In genomic region chr6:336159-337114, GRCh38 we compare ENCODE assay signal across 9 cellular contexts. TPM values are rescaled to one million over a fixed set of nuclear protein-coding genes. Genes with fewer than 3 reads are reported as not detected.
DNase-seq lines count a peak whose midpoint lies in the region; ATAC-seq, FAIRE-seq and TF ChIP-seq lines count a peak whose summit lies in the region.
"Had no signal": no experiment of that assay in that cellular context is flagged by ENCODE, and none has a peak within 500 bp of the region (broad histone marks: within the 10 kb centered on the region; RNA-seq: fewer than 3 reads in every experiment).

No MANE protein-coding gene starts in this region.

- H3K79me2 ChIP-seq in HepG2 (ENCODE audit: insufficient read depth, low read length) (no peaks in the 10 kb centered on the region), smooth muscle cell (ENCODE audit: low read depth) (no peaks in the 10 kb centered on the region)

- no peak for FAIRE-seq in HepG2 (lab: Jason Lieb, UNC)

- in situ Hi-C loops in HepG2 (cut with HindIII; ENCODE audit: extremely low pct_ligation_motif_present, low pct_unique_long_range_greater_than_20kb): no loop called here

- no peak for TF ChIP-seq POLR2A in HepG2 (IDR thresholded peaks at IDR 0.05; ENCODE audit: insufficient read depth in 1 of 2, low read depth in 2 of 2, low read length in 2 of 2)

- no TSS peak for BruUV-seq in HepG2 (replicated peaks; lab: Mats Ljungman, UMichigan)

- H2AFZ ChIP-seq in HepG2 (ENCODE audit: low read length) (no peak overlapping the region), smooth muscle cell (ENCODE audit: low read depth) (no peak overlapping the region)

- no peaks in the 10 kb centered on the region; a peak in 1 of 5 replicates for H3K27me3 ChIP-seq in HepG2 (ENCODE audit: control insufficient read depth in 1 of 2, insufficient read depth in 2 of 2, low read length in 2 of 2)
- H3K27me3 ChIP-seq in effector memory CD4-positive, alpha-beta T cell (replicated peaks; ENCODE audit: control insufficient read depth, insufficient read depth, low read length, poor library complexity, severe bottlenecking): no peaks in the 10 kb centered on the region
- no peaks in the 10 kb centered on the region for H3K27me3 ChIP-seq in smooth muscle cell (ENCODE audit: low read depth)

- H3K9me3 ChIP-seq in HepG2 (ENCODE audit: low read length) (no peaks in the 10 kb centered on the region), smooth muscle cell (replicated peaks; ENCODE audit: low read depth) (peaks cover 4% of the 10 kb centered on the region)
- H3K9me3 ChIP-seq in effector memory CD4-positive, alpha-beta T cell (ENCODE audit: control insufficient read depth, low read length): no peaks in the 10 kb centered on the region

- H3K9ac ChIP-seq in HepG2 (ENCODE audit: insufficient read depth, low read depth, low read length): no peak overlapping the region
- no peak overlapping the region for H3K9ac ChIP-seq in smooth muscle cell (ENCODE audit: low read depth)

- H3F3A ChIP-seq in smooth muscle cell (ENCODE audit: low read depth): no peaks in the 10 kb centered on the region

- intact Hi-C loops in HepG2 (cut with micrococcal nuclease; ENCODE audit: unreplicated experiment): no loop called here

- DNase-seq in HepG2 (ENCODE audit: low spot score): no peak
- no peak for DNase-seq in effector memory CD4-positive, alpha-beta T cell
- no peak for DNase-seq in smooth muscle cell (lab: John Stamatoyannopoulos, UW; ENCODE audit: unreplicated experiment)
- DNase-seq: Karpas-422 had no signal

- ATAC-seq in GM18508 (IDR thresholded peaks at IDR 0.05; ENCODE audit: insufficient read depth, unreplicated experiment): peak; percentile 34
- ATAC-seq in GM21515 (IDR thresholded peaks at IDR 0.05; ENCODE audit: unreplicated experiment): peak; percentile 38
- peak; percentile 41 for ATAC-seq in HG03571 (IDR thresholded peaks at IDR 0.05; ENCODE audit: unreplicated experiment)
- no peak for ATAC-seq in HepG2
- ATAC-seq in GM18520 (IDR thresholded peaks at IDR 0.05; ENCODE audit: unreplicated experiment): no peak
- no peak for ATAC-seq in HG02970 (IDR thresholded peaks at IDR 0.05; ENCODE audit: low FRiP score, unreplicated experiment)

- CTCF ChIA-PET in HepG2 (lab: Yijun Ruan, JAX; ENCODE audit: low intra/inter-chr PET ratio, low total read pairs): no interaction called here

- H3K27ac ChIP-seq in HepG2 (ENCODE audit: extremely low read length, insufficient read depth, low read length) (no peak overlapping the region), smooth muscle cell (ENCODE audit: low read depth) (no peak overlapping the region)
- no peak overlapping the region for H3K27ac ChIP-seq in effector memory CD4-positive, alpha-beta T cell (ENCODE audit: insufficient read depth, low read length, poor library complexity, severe bottlenecking)

- H3K4me1 ChIP-seq in HepG2 (ENCODE audit: insufficient read depth, low read length) (peaks cover 21% of the 10 kb centered on the region), smooth muscle cell (ENCODE audit: low read depth) (no peaks in the 10 kb centered on the region)
- peaks cover 6% of the 10 kb centered on the region for H3K4me1 ChIP-seq in effector memory CD4-positive, alpha-beta T cell (ENCODE audit: control insufficient read depth, insufficient read depth, low read length, poor library complexity, severe bottlenecking)

- H4K20me1 ChIP-seq in HepG2 (ENCODE audit: insufficient read depth, low read length): no peaks in the 10 kb centered on the region
- H4K20me1 ChIP-seq in smooth muscle cell (ENCODE audit: low read depth): peaks cover 17% of the 10 kb centered on the region

- H3K4me2 ChIP-seq in HepG2 (ENCODE audit: low read depth, low read length) (no peak overlapping the region), smooth muscle cell (no peak overlapping the region)

- TF ChIP-seq RAD21 in HepG2 (CRISPR knock-in tag; IDR thresholded peaks at IDR 0.05): no peak

- TF ChIP-seq EP300 in HepG2 (IDR thresholded peaks at IDR 0.05; ENCODE audit: low read depth in 2 of 2, low read length in 2 of 2) (no peak), HepG2 (CRISPR knock-in tag; IDR thresholded peaks at IDR 0.05; ENCODE audit: borderline replicate concordance) (no peak)

- POLR2A ChIA-PET in HepG2 (lab: Yijun Ruan, JAX): no interaction called here

- no peak overlapping the region for H3K4me3 ChIP-seq in HepG2 (replicated peaks in 1 of 3; ENCODE audit: insufficient read depth in 1 of 3, low read depth in 2 of 3, low read length in 3 of 3)
- no peak overlapping the region for H3K4me3 ChIP-seq in effector memory CD4-positive, alpha-beta T cell (ENCODE audit: insufficient read depth, low read depth, low read length, poor library complexity, severe bottlenecking)
- no peak overlapping the region for H3K4me3 ChIP-seq in smooth muscle cell

- H3K36me3 ChIP-seq in HepG2 (replicated peaks in 1 of 2; ENCODE audit: control insufficient read depth in 1 of 2, insufficient read depth in 2 of 2, low read length in 2 of 2): peaks cover 0 to 1% of the 10 kb centered on the region in 2 experiments; a peak in 1 of 5 replicates
- H3K36me3 ChIP-seq in effector memory CD4-positive, alpha-beta T cell (ENCODE audit: control insufficient read depth, insufficient read depth, low read length): no peaks in the 10 kb centered on the region
- H3K36me3 ChIP-seq in smooth muscle cell (ENCODE audit: low read depth): no peaks in the 10 kb centered on the region

- WGBS in HepG2 (ENCODE audit: low lambda C conversion rate): 54% methylated on average over 10 of the region's 10 CpGs
- WGBS in smooth muscle cell (ENCODE audit: low lambda C conversion rate): 73% methylated on average over 10 of the region's 10 CpGs

- no peak for TF ChIP-seq CTCF in HepG2 (CRISPR knock-in tag; IDR thresholded peaks at IDR 0.05)
- TF ChIP-seq CTCF in smooth muscle cell (IDR thresholded peaks at IDR 0.05; ENCODE audit: borderline replicate concordance, insufficient read depth, poor library complexity, severe bottlenecking): no peak

TF ChIP-seq in HepG2, 621 proteins besides CTCF, POLR2A, EP300 and RAD21 (continues in another document):
- TF ChIP-seq KLF16 (CRISPR knock-in tag; IDR thresholded peaks at IDR 0.05): peak in 1 of 2 experiments; percentile 9; a peak in 1 of 4 replicates
- TF ChIP-seq NFRKB (IDR thresholded peaks at IDR 0.05): 0 out of 2 replicates have a peak, but pooled peaks have one; percentile 6

RNA-seq across cellular contexts. Expression of gene DUSP22, which starts 44.1 kb away (rescaled TPM):
- total RNA-seq in HepG2 (2016; rRNA removed; fragmentation: Illumina TruSeq; extraction: Trizol) (29.1 and 32.8 TPM in 2 replicates), smooth muscle cell (15.7 and 19.1 TPM in 2 replicates)
- 22.6 TPM in 2 replicates for total RNA-seq in HepG2 (2016; cell fraction: cytosol; rRNA removed; fragmentation: Illumina TruSeq; extraction: Trizol; ENCODE audit: low read depth)
- 25.5 and 31.6 TPM in 2 replicates for total RNA-seq in HepG2 (2016; cell fraction: insoluble cytoplasmic fraction; rRNA removed; fragmentation: Illumina TruSeq; extraction: Trizol)
- 56.6 and 61.9 TPM in 2 replicates for total RNA-seq in HepG2 (2016; cell fraction: membrane; rRNA removed; fragmentation: Illumina TruSeq; extraction: Trizol)
- 32.2 and 39.4 TPM in 2 replicates for total RNA-seq in HepG2 (2016; cell fraction: nucleus; rRNA removed; fragmentation: Illumina TruSeq; extraction: Trizol)
- polyA plus RNA-seq in HepG2 (2011; rRNA removed) (20.2 and 22.5 TPM in 2 replicates), smooth muscle cell (16.3 and 17.2 TPM in 2 replicates)
- 21.7 and 22.6 TPM in 2 replicates for polyA plus RNA-seq in HepG2 (2011; cell fraction: cytosol; rRNA removed)
- 114 and 123 TPM in 2 replicates for polyA plus RNA-seq in HepG2 (2011; cell fraction: nucleus; rRNA removed)
- 26.8 and 53.2 TPM in 2 replicates for polyA plus RNA-seq in HepG2 (2012)
- polyA plus RNA-seq in HepG2 (2016; cell fraction: cytosol; fragmentation: Illumina TruSeq; extraction: Trizol; ENCODE audit: low read depth): 30.2 and 39.2 TPM in 2 replicates
- polyA plus RNA-seq in HepG2 (2016; cell fraction: insoluble cytoplasmic fraction; fragmentation: Illumina TruSeq; extraction: Trizol; ENCODE audit: low read depth): 30.2 and 36.3 TPM in 2 replicates
- polyA plus RNA-seq in HepG2 (2016; cell fraction: membrane; fragmentation: Illumina TruSeq; extraction: Trizol; ENCODE audit: low read depth): 58.4 and 62.7 TPM in 2 replicates
- 46.9 and 51.1 TPM in 2 replicates for polyA plus RNA-seq in HepG2 (2016; cell fraction: nucleus; fragmentation: Illumina TruSeq; extraction: Trizol; ENCODE audit: insufficient read depth, low read depth)
- polyA minus RNA-seq in HepG2 (2011; rRNA and poly(A)+ RNA removed; ENCODE audit: low replicate concordance): 5.3 and 29.0 TPM in 2 replicates
- 5.7 and 8.6 TPM in 2 replicates for polyA minus RNA-seq in HepG2 (2011; cell fraction: cytosol; rRNA and poly(A)+ RNA removed)
- 42.6 and 44.8 TPM in 2 replicates for polyA minus RNA-seq in HepG2 (2011; cell fraction: nucleus; rRNA and poly(A)+ RNA removed)

RNA-seq across cellular contexts. Expression of gene IRF4, which starts 55.1 kb away (rescaled TPM):
- 0.07 and 0.09 TPM in 2 replicates for total RNA-seq in HepG2 (2016; rRNA removed; fragmentation: Illumina TruSeq; extraction: Trizol)
- not detected in 2 replicates for total RNA-seq in HepG2 (2016; cell fraction: cytosol; rRNA removed; fragmentation: Illumina TruSeq; extraction: Trizol; ENCODE audit: low read depth)
- total RNA-seq in HepG2 (2016; cell fraction: insoluble cytoplasmic fraction; rRNA removed; fragmentation: Illumina TruSeq; extraction: Trizol): 0.06 and 0.13 TPM in 2 replicates
- total RNA-seq in HepG2 (2016; cell fraction: membrane; rRNA removed; fragmentation: Illumina TruSeq; extraction: Trizol): 0.19 and 0.21 TPM in 2 replicates
- total RNA-seq in HepG2 (2016; cell fraction: nucleus; rRNA removed; fragmentation: Illumina TruSeq; extraction: Trizol): 0.09 TPM in 1 of 2 replicates, not detected in the other
- polyA plus RNA-seq in HepG2 (2011; rRNA removed): 0.07 TPM in 2 replicates
- 0.04 and 0.24 TPM in 2 replicates for polyA plus RNA-seq in HepG2 (2011; cell fraction: cytosol; rRNA removed)
- polyA plus RNA-seq in HepG2 (2011; cell fraction: nucleus; rRNA removed): 0.16 and 0.51 TPM in 2 replicates
- polyA plus RNA-seq in HepG2 (2012): 0.04 and 0.11 TPM in 2 replicates
- not detected in 2 replicates for polyA plus RNA-seq in HepG2 (2016; cell fraction: cytosol; fragmentation: Illumina TruSeq; extraction: Trizol; ENCODE audit: low read depth)
- polyA plus RNA-seq in HepG2 (2016; cell fraction: insoluble cytoplasmic fraction; fragmentation: Illumina TruSeq; extraction: Trizol; ENCODE audit: low read depth): 0.09 and 0.10 TPM in 2 replicates
- polyA plus RNA-seq in HepG2 (2016; cell fraction: membrane; fragmentation: Illumina TruSeq; extraction: Trizol; ENCODE audit: low read depth): 0.03 and 0.05 TPM in 2 replicates
- polyA plus RNA-seq in HepG2 (2016; cell fraction: nucleus; fragmentation: Illumina TruSeq; extraction: Trizol; ENCODE audit: insufficient read depth, low read depth): 0.11 and 0.30 TPM in 2 replicates
- 0.72 TPM in 1 of 2 replicates, not detected in the other for polyA minus RNA-seq in HepG2 (2011; rRNA and poly(A)+ RNA removed; ENCODE audit: low replicate concordance)
- polyA minus RNA-seq in HepG2 (2011; cell fraction: cytosol; rRNA and poly(A)+ RNA removed): not detected in 2 replicates
- polyA minus RNA-seq in HepG2 (2011; cell fraction: nucleus; rRNA and poly(A)+ RNA removed): 0.12 and 0.13 TPM in 2 replicates
- 0.04 TPM in 1 of 2 replicates, not detected in the other for total RNA-seq in smooth muscle cell
- not detected in 2 replicates for polyA plus RNA-seq in smooth muscle cell

Comparison
In these comparisons a context has a peak if more than half of its experiments do, and no peak if none do; other contexts are left out.
1. ATAC-seq: peak in GM18508 (single experiment), GM21515 (single experiment) and HG03571 (single experiment); none in HepG2 (single experiment), GM18520 (single experiment) and HG02970 (single experiment).